ENCODE assay signal across 28 cellular contexts in the genomic region with DNA sequence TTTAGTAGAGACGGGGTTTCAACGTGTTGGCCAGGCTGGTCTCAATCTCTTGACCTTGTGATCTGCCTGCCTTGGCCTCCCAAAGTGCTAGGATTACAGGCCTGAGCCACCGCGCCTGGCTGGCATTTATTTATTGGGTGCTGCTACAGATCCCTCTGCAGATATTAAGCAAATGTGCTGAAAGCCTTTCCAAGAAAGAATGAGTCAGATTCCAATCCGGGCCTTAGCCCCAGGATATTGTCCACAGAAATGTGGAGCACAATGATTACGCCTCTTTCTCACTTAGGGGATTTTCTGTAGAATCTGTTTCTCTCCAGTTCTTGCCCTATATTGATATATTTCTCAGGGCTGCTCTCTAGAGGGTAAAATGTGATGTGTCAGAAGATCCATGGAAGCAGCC. TPM values are rescaled to one million over a fixed set of nuclear protein-coding genes. Genes with fewer than 3 reads are reported as not detected.
A peak's percentile ranks its signal among the peaks of the same experiment; 100 is the strongest.
DNase-seq lines count a peak whose midpoint lies in the region; ATAC-seq, FAIRE-seq and TF ChIP-seq lines count a peak whose summit lies in the region.
"Had no signal": no experiment of that assay in that cellular context is flagged by ENCODE, and none has a peak within 500 bp of the region (broad histone marks: within the 10 kb centered on the region; RNA-seq: fewer than 3 reads in every experiment).

No MANE protein-coding gene starts in this region.

- peak overlapping the region; percentile 45 to 89 for H3K27ac ChIP-seq in A549
- H3K27ac ChIP-seq in adrenal gland, result no peak overlapping the region
- no peak overlapping the region for H3K27ac ChIP-seq in Peyer's patch
- H3K27ac ChIP-seq: lower lobe of right lung, upper lobe of right lung had no signal

- WGBS in A549 (ENCODE audit: missing lambda C conversion rate), result 39% methylated on average over 6 of the region's 6 CpGs
- 40 to 52% (median 46%) methylated on average over 6 of the region's 6 CpGs for WGBS in adrenal gland, 4 donors

- TF ChIP-seq CTCF in A549 (IDR thresholded peaks at IDR 0.05) (no peak), HFF-Myc (IDR thresholded peaks at IDR 0.05; ENCODE audit: low read depth, low read length, missing control alignments) (no peak), adrenal gland (IDR thresholded peaks at IDR 0.05) (no peak), osteocyte (IDR thresholded peaks at IDR 0.05) (no peak), Peyer's patch (IDR thresholded peaks at IDR 0.05) (no peak)

- H3K27me3 ChIP-seq in adrenal gland (peaks cover 4% of the 10 kb centered on the region), Peyer's patch (no peaks in the 10 kb centered on the region)

- no peak for TF ChIP-seq RAD21 in A549 (conservative IDR thresholded peaks at IDR 0.05 in 1 of 2, IDR thresholded peaks at IDR 0.05 in 1 of 2)

- CTCF ChIA-PET in A549 (lab: Yijun Ruan, JAX), result interaction anchor here (1.0 to 36.0 kb wide), 6 partner anchors 11 to 330 kb away, joined by 3 to 713 read pairs (median 12); no protein-coding TSS in a partner anchor
- CTCF ChIA-PET in activated naive CD4-positive, alpha-beta T cell treated with anti-CD3 and anti-CD28 coated beads for 36 hours (lab: Charles Lee), result no interaction called here

- H3K9me3 Mint-ChIP-seq in osteocyte (ENCODE audit: unreplicated experiment), result peaks cover 6% of the 10 kb centered on the region
- H3K9me3 Mint-ChIP-seq in activated naive CD4-positive, alpha-beta T cell treated with anti-CD3 and anti-CD28 coated beads for 36 hours, result peaks cover 4% of the 10 kb centered on the region
- H3K9me3 Mint-ChIP-seq: activated T-helper 17 cell treated with anti-CD3 and anti-CD28 coated beads, Interleukin-2, amount 50 U/mL, for 72 hours; immature natural killer cell; natural killer cell had no signal

- FAIRE-seq in A549 (lab: Jason Lieb, UNC), result peak; percentile 13
- FAIRE-seq: G401.6, H1 had no signal

- POLR2A ChIA-PET in A549 (lab: Yijun Ruan, JAX), result no interaction called here

- no peaks in the 10 kb centered on the region for H3K36me3 Mint-ChIP-seq in osteocyte (ENCODE audit: unreplicated experiment)
- no peaks in the 10 kb centered on the region for H3K36me3 Mint-ChIP-seq in activated naive CD4-positive, alpha-beta T cell treated with anti-CD3 and anti-CD28 coated beads for 36 hours (ENCODE audit: low read depth)
- H3K36me3 Mint-ChIP-seq: CD8-positive, alpha-beta T cell; immature natural killer cell; natural killer cell had no signal

- peaks cover 5% of the 10 kb centered on the region for H3K4me1 Mint-ChIP-seq in osteocyte (ENCODE audit: unreplicated experiment)
- peaks cover 2% of the 10 kb centered on the region for H3K4me1 Mint-ChIP-seq in activated naive CD4-positive, alpha-beta T cell treated with anti-CD3 and anti-CD28 coated beads for 36 hours (ENCODE audit: low read depth)
- H3K4me1 Mint-ChIP-seq: activated B cell treated with CpG ODN at 0.5 μM for 24 hours; activated T-helper 17 cell treated with anti-CD3 and anti-CD28 coated beads, Interleukin-2, amount 50 U/mL, for 72 hours; immature natural killer cell; natural killer cell had no signal

- H3K36me3 ChIP-seq in adrenal gland (replicated peaks in 1 of 2) (no peaks in the 10 kb centered on the region), Peyer's patch (no peaks in the 10 kb centered on the region)
- H3K36me3 ChIP-seq: lower lobe of right lung, upper lobe of right lung had no signal

- intact Hi-C loops in adrenal gland (cut with DNase I), result no loop called here
- intact Hi-C loops in activated naive CD4-positive, alpha-beta T cell treated with anti-CD3 and anti-CD28 coated beads for 36 hours (cut with micrococcal nuclease), result no loop called here

- peak in 1 of 2 experiments; percentile 16 for DNase-seq in A549 (ENCODE audit: low read depth in 1 of 2, low spot score in 1 of 2)
- peak; percentile 52 for DNase-seq in HFF-Myc (ENCODE audit: extremely low read depth, low read depth)
- peak in 6 of 7 donors; percentile 33 to 54 (median 43) for DNase-seq in adrenal gland
- peak; percentile 57 for DNase-seq in fibroblast of peridontal ligament (ENCODE audit: extremely low read depth)
- DNase-seq in osteocyte (ENCODE audit: extremely low spot score, unreplicated experiment), result no peak
- DNase-seq in activated naive CD4-positive, alpha-beta T cell treated with anti-CD3 and anti-CD28 coated beads for 36 hours, result no peak
- no peak for DNase-seq in NCI-H1436 (lab: John Stamatoyannopoulos, UW)
- no peak for DNase-seq in Peyer's patch
- DNase-seq: activated B cell treated with CpG ODN at 0.5 μM for 24 hours; activated CD8-positive, alpha-beta memory T cell treated with anti-CD3 and anti-CD28 coated beads for 24 hours; anterior cingulate cortex; CD8-positive, alpha-beta T cell; glutamatergic neuron; immature natural killer cell; KG1; lower lobe of right lung; natural killer cell; NCI-H1417; NK-92 treated with Interleukin-12 subunit alpha and Interleukin-12 subunit beta, amount 100 ng/mL, for 24 hours; Right ventricle myocardium superior; stimulated activated naive CD4-positive, alpha-beta T cell; upper lobe of right lung had no signal

- H3K27ac Mint-ChIP-seq in osteocyte (ENCODE audit: unreplicated experiment), result no peak overlapping the region
- H3K27ac Mint-ChIP-seq in activated naive CD4-positive, alpha-beta T cell treated with anti-CD3 and anti-CD28 coated beads for 36 hours, result no peak overlapping the region
- H3K27ac Mint-ChIP-seq: activated B cell treated with CpG ODN at 0.5 μM for 24 hours; activated T-helper 17 cell treated with anti-CD3 and anti-CD28 coated beads, Interleukin-2, amount 50 U/mL, for 72 hours; CD8-positive, alpha-beta T cell; immature natural killer cell; natural killer cell; T-helper 1 cell treated with Interleukin-12 subunit alpha and Interleukin-12 subunit beta and Interleukin-4 antibody, amounts not matched to agents 30 μg/mL and 1 μg/mL, for 36 hours had no signal

- TF ChIP-seq EP300 in A549 (IDR thresholded peaks at IDR 0.05), result peak in 1 of 2 experiments; percentile 33; a peak in 1 of 5 replicates

- peak overlapping the region; percentile 3; the same call in 1 of the 3 replicates for H3K4me2 ChIP-seq in A549

- H3K9me3 ChIP-seq in A549 (no peaks in the 10 kb centered on the region), adrenal gland (replicated peaks in 1 of 3) (no peaks in the 10 kb centered on the region), Peyer's patch (peaks cover 0 to 4% (median 0%) of the 10 kb centered on the region in 4 donors)
- H3K9me3 ChIP-seq: lower lobe of right lung, upper lobe of right lung had no signal

- H3K4me3 ChIP-seq in A549, result no peak overlapping the region
- no peak overlapping the region for H3K4me3 ChIP-seq in HFF-Myc (replicated peaks; ENCODE audit: low read depth, low read length)
- H3K4me3 ChIP-seq in adrenal gland, result no peak overlapping the region
- H3K4me3 ChIP-seq in Peyer's patch, result no peak overlapping the region
- H3K4me3 ChIP-seq: lower lobe of right lung, upper lobe of right lung had no signal

- TF ChIP-seq POLR2A in A549 (IDR thresholded peaks at IDR 0.05; ENCODE audit: low read length) (no peak), adrenal gland (IDR thresholded peaks at IDR 0.05) (no peak), Peyer's patch (IDR thresholded peaks at IDR 0.05) (no peak)

- peaks cover 46% of the 10 kb centered on the region for H3K4me1 ChIP-seq in A549
- H3K4me1 ChIP-seq in adrenal gland (replicated peaks in 1 of 2), result peaks cover 9 to 15% of the 10 kb centered on the region in 2 donors
- peaks cover 0 to 5% (median 0%) of the 10 kb centered on the region in 4 donors for H3K4me1 ChIP-seq in Peyer's patch
- H3K4me1 ChIP-seq: lower lobe of right lung, upper lobe of right lung had no signal

- H3K27me3 Mint-ChIP-seq in osteocyte (ENCODE audit: unreplicated experiment), result peaks cover 79% of the 10 kb centered on the region
- peaks cover 31% of the 10 kb centered on the region for H3K27me3 Mint-ChIP-seq in activated naive CD4-positive, alpha-beta T cell treated with anti-CD3 and anti-CD28 coated beads for 36 hours (ENCODE audit: low read depth)

- ATAC-seq in A549, result no peak
- ATAC-seq: activated T-helper 17 cell treated with anti-CD3 and anti-CD28 coated beads, Interleukin-2, amount 50 U/mL, for 72 hours; CD8-positive, alpha-beta T cell; lower lobe of right lung; natural killer cell; upper lobe of right lung had no signal

- H3K4me3 Mint-ChIP-seq in osteocyte (ENCODE audit: unreplicated experiment), result no peak overlapping the region
- H3K4me3 Mint-ChIP-seq in activated naive CD4-positive, alpha-beta T cell treated with anti-CD3 and anti-CD28 coated beads for 36 hours, result no peak overlapping the region
- H3K4me3 Mint-ChIP-seq: activated B cell treated with CpG ODN at 0.5 μM for 24 hours; activated T-helper 17 cell treated with anti-CD3 and anti-CD28 coated beads, Interleukin-2, amount 50 U/mL, for 72 hours; CD8-positive, alpha-beta T cell; natural killer cell; T-helper 1 cell treated with Interleukin-12 subunit alpha and Interleukin-12 subunit beta and Interleukin-4 antibody, amounts not matched to agents 30 μg/mL and 1 μg/mL, for 36 hours had no signal

RNA-seq across cellular contexts. Expression of a gene that starts 24.7 kb away (rescaled TPM):
- 1.7 and 2.4 TPM in 2 replicates for polyA plus RNA-seq in A549 (2011; rRNA removed)
- 0.03 TPM in 2 replicates for polyA plus RNA-seq in A549 (2012; cell fraction: cytosol; rRNA removed)
- polyA plus RNA-seq in A549 (2012; cell fraction: nucleus; rRNA removed), result 0.40 and 0.66 TPM in 2 replicates
- 1.3 to 3.1 TPM (median 2.8 TPM) in 3 replicates for polyA plus RNA-seq in A549 (2017; fragmentation: RNase III; extraction: RNeasy Plus Mini Kit Qiagen cat#74134 plus additional on column Dnase treatment)
- polyA minus RNA-seq in A549 (2011; rRNA and poly(A)+ RNA removed), result 0.83 and 1.7 TPM in 2 replicates
- total RNA-seq in adrenal gland, result under 1 TPM in 3 of 8 donors, not detected in 5; 0.11 to 0.44 (median 0.34) TPM
- 1 to 10 TPM in 1 of 3 donors, under 1 TPM in 2; 0.20 to 1.7 (median 0.24) TPM for polyA plus RNA-seq in adrenal gland
- total RNA-seq in osteocyte, result not detected in 2 replicates
- total RNA-seq in activated naive CD4-positive, alpha-beta T cell treated with anti-CD3 and anti-CD28 coated beads for 36 hours, result not detected
- not detected for total RNA-seq in Peyer's patch
- total RNA-seq: A673; activated B cell treated with CpG ODN at 0.5 μM for 24 hours; activated T-helper 17 cell treated with anti-CD3 and anti-CD28 coated beads, Interleukin-2, amount 50 U/mL, for 72 hours; CD8-positive, alpha-beta T cell; lower lobe of right lung; natural killer cell; posterior vena cava; Right ventricle myocardium superior; upper lobe of right lung had no signal
- polyA plus RNA-seq: immature natural killer cell had no signal

RNA-seq across cellular contexts. Expression of a gene that starts 42.6 kb away (rescaled TPM):
- polyA plus RNA-seq in A549 (2011; rRNA removed) (not detected in 2 replicates), A549 (2017; fragmentation: RNase III; extraction: RNeasy Plus Mini Kit Qiagen cat#74134 plus additional on column Dnase treatment) (not detected in 3 replicates), adrenal gland (under 1 TPM in 1 of 3 donors, not detected in 2; 0.17 TPM)
- not detected in 2 replicates for polyA plus RNA-seq in A549 (2012; cell fraction: cytosol; rRNA removed)
- polyA plus RNA-seq in A549 (2012; cell fraction: nucleus; rRNA removed), result not detected in 2 replicates
- polyA minus RNA-seq in A549 (2011; rRNA and poly(A)+ RNA removed), result not detected in 2 replicates
- total RNA-seq in adrenal gland (not detected), osteocyte (not detected in 2 replicates), Peyer's patch (not detected)
- total RNA-seq in activated naive CD4-positive, alpha-beta T cell treated with anti-CD3 and anti-CD28 coated beads for 36 hours, result not detected
- total RNA-seq: A673; activated B cell treated with CpG ODN at 0.5 μM for 24 hours; activated T-helper 17 cell treated with anti-CD3 and anti-CD28 coated beads, Interleukin-2, amount 50 U/mL, for 72 hours; CD8-positive, alpha-beta T cell; H1; posterior vena cava; Right ventricle myocardium superior had no signal
- polyA plus RNA-seq: H1, immature natural killer cell had no signal

RNA-seq across cellular contexts. Expression of a gene that starts 59.0 kb away (rescaled TPM):
- polyA plus RNA-seq in A549 (2011; rRNA removed), result 0.16 TPM in 1 of 2 replicates, not detected in the other
- 0.07 and 0.18 TPM in 2 replicates for polyA plus RNA-seq in A549 (2012; cell fraction: cytosol; rRNA removed)
- polyA plus RNA-seq in A549 (2012; cell fraction: nucleus; rRNA removed), result 0.08 TPM in 1 of 2 replicates, not detected in the other
- polyA plus RNA-seq in A549 (2017; fragmentation: RNase III; extraction: RNeasy Plus Mini Kit Qiagen cat#74134 plus additional on column Dnase treatment), result 0.44 to 1.1 TPM (median 0.66 TPM) in 3 replicates
- polyA minus RNA-seq in A549 (2011; rRNA and poly(A)+ RNA removed), result not detected in 2 replicates
- total RNA-seq in adrenal gland, result not detected
- not detected for polyA plus RNA-seq in adrenal gland
- not detected in 2 replicates for total RNA-seq in osteocyte
- total RNA-seq in activated naive CD4-positive, alpha-beta T cell treated with anti-CD3 and anti-CD28 coated beads for 36 hours, result not detected
- total RNA-seq in Peyer's patch, result not detected
- total RNA-seq: A673; activated B cell treated with CpG ODN at 0.5 μM for 24 hours; activated T-helper 17 cell treated with anti-CD3 and anti-CD28 coated beads, Interleukin-2, amount 50 U/mL, for 72 hours; CD8-positive, alpha-beta T cell; H1; lower lobe of right lung; natural killer cell; posterior vena cava; Right ventricle myocardium superior; upper lobe of right lung had no signal
- polyA plus RNA-seq: immature natural killer cell had no signal

Comparison
In these comparisons a context has a peak if more than half of its experiments do, and no peak if none do; other contexts are left out.
1. DNase-seq: peak in HFF-Myc (single experiment), adrenal gland (6 of 7) and fibroblast of peridontal ligament (single experiment); none in osteocyte (single experiment), activated naive CD4-positive, alpha-beta T cell treated with anti-CD3 and anti-CD28 coated beads for 36 hours (single experiment), NCI-H1436 (single experiment) and Peyer's patch (0 of 3).
2. H3K27ac ChIP-seq: peak in A549 (2 of 2); none in adrenal gland (0 of 5) and Peyer's patch (0 of 4).